ENCODE assay signal across 2 cellular contexts in the genomic region with DNA sequence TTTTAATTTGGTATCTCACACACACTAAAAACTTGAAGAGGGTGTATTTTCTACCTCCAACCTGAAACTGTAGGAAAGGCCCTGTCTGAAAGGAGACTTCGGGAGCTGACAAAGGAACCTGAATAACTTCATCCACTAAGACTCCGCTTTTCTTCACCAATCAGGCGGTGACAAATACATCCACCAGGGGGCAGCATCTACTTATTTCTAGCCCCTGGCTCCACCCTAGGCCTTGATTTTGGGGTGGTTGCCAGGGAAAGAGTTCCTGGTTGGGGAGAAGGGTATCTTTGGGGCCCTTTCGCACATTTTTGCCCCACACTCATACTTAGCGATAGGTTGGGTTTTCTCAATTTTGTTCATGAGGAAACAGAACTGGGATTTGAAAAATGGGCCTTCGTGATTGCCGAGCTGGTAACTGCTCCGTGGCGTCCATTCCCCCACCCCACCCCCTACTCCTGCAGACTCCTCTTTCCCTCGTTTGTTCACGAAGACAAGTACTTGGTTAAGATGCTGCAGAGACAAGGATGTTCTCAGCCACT.
A peak's percentile ranks its signal among the peaks of the same experiment; 100 is the strongest.
TF ChIP-seq lines count a peak whose summit lies in the region.

No MANE protein-coding gene starts in this region.

TF ChIP-seq in HCT116, 20 proteins besides CTCF, POLR2A, EP300 and RAD21:
- no peak for TF ChIP-seq TCF7L2 (IDR thresholded peaks at IDR 0.05; ENCODE audit: borderline replicate concordance, extremely low read depth, insufficient read depth, insufficient read length)
- TF ChIP-seq, protein P1, sequence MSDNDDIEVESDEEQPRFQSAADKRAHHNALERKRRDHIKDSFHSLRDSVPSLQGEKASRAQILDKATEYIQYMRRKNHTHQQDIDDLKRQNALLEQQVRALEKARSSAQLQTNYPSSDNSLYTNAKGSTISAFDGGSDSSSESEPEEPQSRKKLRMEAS (IDR thresholded peaks at IDR 0.05): no peak
- TF ChIP-seq CEBPB (IDR thresholded peaks at IDR 0.05; ENCODE audit: low read depth): no peak
- TF ChIP-seq ELF1 (IDR thresholded peaks at IDR 0.05; ENCODE audit: borderline replicate concordance, low read depth): no peak
- TF ChIP-seq, protein P2, sequence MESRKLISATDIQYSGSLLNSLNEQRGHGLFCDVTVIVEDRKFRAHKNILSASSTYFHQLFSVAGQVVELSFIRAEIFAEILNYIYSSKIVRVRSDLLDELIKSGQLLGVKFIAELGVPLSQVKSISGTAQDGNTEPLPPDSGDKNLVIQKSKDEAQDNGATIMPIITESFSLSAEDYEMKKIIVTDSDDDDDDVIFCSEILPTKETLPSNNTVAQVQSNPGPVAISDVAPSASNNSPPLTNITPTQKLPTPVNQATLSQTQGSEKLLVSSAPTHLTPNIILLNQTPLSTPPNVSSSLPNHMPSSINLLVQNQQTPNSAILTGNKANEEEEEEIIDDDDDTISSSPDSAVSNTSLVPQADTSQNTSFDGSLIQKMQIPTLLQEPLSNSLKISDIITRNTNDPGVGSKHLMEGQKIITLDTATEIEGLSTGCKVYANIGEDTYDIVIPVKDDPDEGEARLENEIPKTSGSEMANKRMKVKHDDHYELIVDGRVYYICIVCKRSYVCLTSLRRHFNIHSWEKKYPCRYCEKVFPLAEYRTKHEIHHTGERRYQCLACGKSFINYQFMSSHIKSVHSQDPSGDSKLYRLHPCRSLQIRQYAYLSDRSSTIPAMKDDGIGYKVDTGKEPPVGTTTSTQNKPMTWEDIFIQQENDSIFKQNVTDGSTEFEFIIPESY (IDR thresholded peaks at IDR 0.05; ENCODE audit: extremely low read depth, insufficient replicate concordance, low read length): no peak
- no peak for TF ChIP-seq SP1 (IDR thresholded peaks at IDR 0.05; ENCODE audit: low read depth)
- TF ChIP-seq ZFX (IDR thresholded peaks at IDR 0.05): no peak
- TF ChIP-seq YY1 (IDR thresholded peaks at IDR 0.05; ENCODE audit: extremely low read depth, insufficient replicate concordance, low read depth, low read length): no peak
- no peak for TF ChIP-seq JUND (IDR thresholded peaks at IDR 0.05)
- TF ChIP-seq, protein P3, sequence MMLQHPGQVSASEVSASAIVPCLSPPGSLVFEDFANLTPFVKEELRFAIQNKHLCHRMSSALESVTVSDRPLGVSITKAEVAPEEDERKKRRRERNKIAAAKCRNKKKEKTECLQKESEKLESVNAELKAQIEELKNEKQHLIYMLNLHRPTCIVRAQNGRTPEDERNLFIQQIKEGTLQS (IDR thresholded peaks at IDR 0.05): no peak
- TF ChIP-seq POLR2AphosphoS5 (IDR thresholded peaks at IDR 0.05; ENCODE audit: low read depth, low read length): no peak

TF ChIP-seq in HepG2, 621 proteins besides CTCF, POLR2A, EP300 and RAD21 (continues in another document):
- TF ChIP-seq KAT8 (CRISPR knock-in tag; IDR thresholded peaks at IDR 0.05) (peak; percentile 86), ZNF878 (CRISPR knock-in tag; IDR thresholded peaks at IDR 0.05) (no peak), BRD4 (CRISPR knock-in tag; IDR thresholded peaks at IDR 0.05) (0 out of 2 replicates have a peak, but pooled peaks have one; percentile 42), SMAD9 (CRISPR knock-in tag; IDR thresholded peaks at IDR 0.05) (0 out of 2 replicates have a peak, but pooled peaks have one; percentile 59), IKZF4 (CRISPR knock-in tag; IDR thresholded peaks at IDR 0.05; ENCODE audit: borderline replicate concordance, low read depth, not compliant biosample characterization) (no peak), ZKSCAN8 (CRISPR knock-in tag; IDR thresholded peaks at IDR 0.05; ENCODE audit: borderline replicate concordance) (0 out of 2 replicates have a peak, but pooled peaks have one; percentile 23), ZNF256 (CRISPR knock-in tag; conservative IDR thresholded peaks at IDR 0.05) (peak; percentile 71; the same call in 1 of the 2 replicates), ZNF138 (CRISPR knock-in tag; IDR thresholded peaks at IDR 0.05; ENCODE audit: low read depth) (no peak), KLF6 (CRISPR knock-in tag; IDR thresholded peaks at IDR 0.05) (peak; percentile 78), RARA (CRISPR knock-in tag; IDR thresholded peaks at IDR 0.05) (no peak), NR2C2 (CRISPR knock-in tag; IDR thresholded peaks at IDR 0.05; ENCODE audit: borderline replicate concordance) (peak; percentile 88; the same call in 1 of the 2 replicates), ETV6 (CRISPR knock-in tag; conservative IDR thresholded peaks at IDR 0.05) (no peak), ZSCAN31 (CRISPR knock-in tag; IDR thresholded peaks at IDR 0.05; ENCODE audit: low read depth) (0 out of 2 replicates have a peak, but pooled peaks have one; percentile 25), GTF3A (CRISPR knock-in tag; conservative IDR thresholded peaks at IDR 0.05) (no peak), NRL (CRISPR knock-in tag; IDR thresholded peaks at IDR 0.05; ENCODE audit: borderline replicate concordance) (0 out of 2 replicates have a peak, but pooled peaks have one; percentile 33), ZFX (CRISPR knock-in tag; IDR thresholded peaks at IDR 0.05; ENCODE audit: low read depth) (peak; percentile 82), SAP130 (CRISPR knock-in tag; IDR thresholded peaks at IDR 0.05; ENCODE audit: low read depth) (peak; percentile 57), HDAC2 (CRISPR knock-in tag; IDR thresholded peaks at IDR 0.05) (peak; percentile 57; the same call in 1 of the 2 replicates), ZNF12 (CRISPR knock-in tag; IDR thresholded peaks at IDR 0.05) (no peak), ZNF619 (CRISPR knock-in tag; IDR thresholded peaks at IDR 0.05) (peak; percentile 21; the same call in 1 of the 2 replicates)
- TF ChIP-seq, protein P4, sequence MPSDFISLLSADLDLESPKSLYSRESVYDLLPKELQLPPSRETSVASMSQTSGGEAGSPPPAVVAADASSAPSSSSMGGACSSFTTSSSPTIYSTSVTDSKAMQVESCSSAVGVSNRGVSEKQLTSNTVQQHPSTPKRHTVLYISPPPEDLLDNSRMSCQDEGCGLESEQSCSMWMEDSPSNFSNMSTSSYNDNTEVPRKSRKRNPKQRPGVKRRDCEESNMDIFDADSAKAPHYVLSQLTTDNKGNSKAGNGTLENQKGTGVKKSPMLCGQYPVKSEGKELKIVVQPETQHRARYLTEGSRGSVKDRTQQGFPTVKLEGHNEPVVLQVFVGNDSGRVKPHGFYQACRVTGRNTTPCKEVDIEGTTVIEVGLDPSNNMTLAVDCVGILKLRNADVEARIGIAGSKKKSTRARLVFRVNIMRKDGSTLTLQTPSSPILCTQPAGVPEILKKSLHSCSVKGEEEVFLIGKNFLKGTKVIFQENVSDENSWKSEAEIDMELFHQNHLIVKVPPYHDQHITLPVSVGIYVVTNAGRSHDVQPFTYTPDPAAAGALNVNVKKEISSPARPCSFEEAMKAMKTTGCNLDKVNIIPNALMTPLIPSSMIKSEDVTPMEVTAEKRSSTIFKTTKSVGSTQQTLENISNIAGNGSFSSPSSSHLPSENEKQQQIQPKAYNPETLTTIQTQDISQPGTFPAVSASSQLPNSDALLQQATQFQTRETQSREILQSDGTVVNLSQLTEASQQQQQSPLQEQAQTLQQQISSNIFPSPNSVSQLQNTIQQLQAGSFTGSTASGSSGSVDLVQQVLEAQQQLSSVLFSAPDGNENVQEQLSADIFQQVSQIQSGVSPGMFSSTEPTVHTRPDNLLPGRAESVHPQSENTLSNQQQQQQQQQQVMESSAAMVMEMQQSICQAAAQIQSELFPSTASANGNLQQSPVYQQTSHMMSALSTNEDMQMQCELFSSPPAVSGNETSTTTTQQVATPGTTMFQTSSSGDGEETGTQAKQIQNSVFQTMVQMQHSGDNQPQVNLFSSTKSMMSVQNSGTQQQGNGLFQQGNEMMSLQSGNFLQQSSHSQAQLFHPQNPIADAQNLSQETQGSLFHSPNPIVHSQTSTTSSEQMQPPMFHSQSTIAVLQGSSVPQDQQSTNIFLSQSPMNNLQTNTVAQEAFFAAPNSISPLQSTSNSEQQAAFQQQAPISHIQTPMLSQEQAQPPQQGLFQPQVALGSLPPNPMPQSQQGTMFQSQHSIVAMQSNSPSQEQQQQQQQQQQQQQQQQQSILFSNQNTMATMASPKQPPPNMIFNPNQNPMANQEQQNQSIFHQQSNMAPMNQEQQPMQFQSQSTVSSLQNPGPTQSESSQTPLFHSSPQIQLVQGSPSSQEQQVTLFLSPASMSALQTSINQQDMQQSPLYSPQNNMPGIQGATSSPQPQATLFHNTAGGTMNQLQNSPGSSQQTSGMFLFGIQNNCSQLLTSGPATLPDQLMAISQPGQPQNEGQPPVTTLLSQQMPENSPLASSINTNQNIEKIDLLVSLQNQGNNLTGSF (CRISPR knock-in tag; IDR thresholded peaks at IDR 0.05): no peak
- TF ChIP-seq, protein P5, sequence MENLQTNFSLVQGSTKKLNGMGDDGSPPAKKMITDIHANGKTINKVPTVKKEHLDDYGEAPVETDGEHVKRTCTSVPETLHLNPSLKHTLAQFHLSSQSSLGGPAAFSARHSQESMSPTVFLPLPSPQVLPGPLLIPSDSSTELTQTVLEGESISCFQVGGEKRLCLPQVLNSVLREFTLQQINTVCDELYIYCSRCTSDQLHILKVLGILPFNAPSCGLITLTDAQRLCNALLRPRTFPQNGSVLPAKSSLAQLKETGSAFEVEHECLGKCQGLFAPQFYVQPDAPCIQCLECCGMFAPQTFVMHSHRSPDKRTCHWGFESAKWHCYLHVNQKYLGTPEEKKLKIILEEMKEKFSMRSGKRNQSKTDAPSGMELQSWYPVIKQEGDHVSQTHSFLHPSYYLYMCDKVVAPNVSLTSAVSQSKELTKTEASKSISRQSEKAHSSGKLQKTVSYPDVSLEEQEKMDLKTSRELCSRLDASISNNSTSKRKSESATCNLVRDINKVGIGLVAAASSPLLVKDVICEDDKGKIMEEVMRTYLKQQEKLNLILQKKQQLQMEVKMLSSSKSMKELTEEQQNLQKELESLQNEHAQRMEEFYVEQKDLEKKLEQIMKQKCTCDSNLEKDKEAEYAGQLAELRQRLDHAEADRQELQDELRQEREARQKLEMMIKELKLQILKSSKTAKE (CRISPR knock-in tag; IDR thresholded peaks at IDR 0.05; ENCODE audit: borderline replicate concordance): no peak
- TF ChIP-seq, protein P6, sequence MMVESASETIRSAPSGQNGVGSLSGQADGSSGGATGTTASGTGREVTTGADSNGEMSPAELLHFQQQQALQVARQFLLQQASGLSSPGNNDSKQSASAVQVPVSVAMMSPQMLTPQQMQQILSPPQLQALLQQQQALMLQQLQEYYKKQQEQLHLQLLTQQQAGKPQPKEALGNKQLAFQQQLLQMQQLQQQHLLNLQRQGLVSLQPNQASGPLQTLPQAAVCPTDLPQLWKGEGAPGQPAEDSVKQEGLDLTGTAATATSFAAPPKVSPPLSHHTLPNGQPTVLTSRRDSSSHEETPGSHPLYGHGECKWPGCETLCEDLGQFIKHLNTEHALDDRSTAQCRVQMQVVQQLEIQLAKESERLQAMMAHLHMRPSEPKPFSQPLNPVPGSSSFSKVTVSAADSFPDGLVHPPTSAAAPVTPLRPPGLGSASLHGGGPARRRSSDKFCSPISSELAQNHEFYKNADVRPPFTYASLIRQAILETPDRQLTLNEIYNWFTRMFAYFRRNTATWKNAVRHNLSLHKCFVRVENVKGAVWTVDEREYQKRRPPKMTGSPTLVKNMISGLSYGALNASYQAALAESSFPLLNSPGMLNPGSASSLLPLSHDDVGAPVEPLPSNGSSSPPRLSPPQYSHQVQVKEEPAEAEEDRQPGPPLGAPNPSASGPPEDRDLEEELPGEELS (CRISPR knock-in tag; IDR thresholded peaks at IDR 0.05): peak; percentile 55; the same call in 1 of the 2 replicates
- TF ChIP-seq, protein P7, sequence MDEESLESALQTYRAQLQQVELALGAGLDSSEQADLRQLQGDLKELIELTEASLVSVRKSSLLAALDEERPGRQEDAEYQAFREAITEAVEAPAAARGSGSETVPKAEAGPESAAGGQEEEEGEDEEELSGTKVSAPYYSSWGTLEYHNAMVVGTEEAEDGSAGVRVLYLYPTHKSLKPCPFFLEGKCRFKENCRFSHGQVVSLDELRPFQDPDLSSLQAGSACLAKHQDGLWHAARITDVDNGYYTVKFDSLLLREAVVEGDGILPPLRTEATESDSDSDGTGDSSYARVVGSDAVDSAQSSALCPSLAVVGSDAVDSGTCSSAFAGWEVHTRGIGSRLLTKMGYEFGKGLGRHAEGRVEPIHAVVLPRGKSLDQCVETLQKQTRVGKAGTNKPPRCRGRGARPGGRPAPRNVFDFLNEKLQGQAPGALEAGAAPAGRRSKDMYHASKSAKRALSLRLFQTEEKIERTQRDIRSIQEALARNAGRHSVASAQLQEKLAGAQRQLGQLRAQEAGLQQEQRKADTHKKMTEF (CRISPR knock-in tag; IDR thresholded peaks at IDR 0.05): 0 out of 2 replicates have a peak, but pooled peaks have one; percentile 28
- TF ChIP-seq, protein P8, sequence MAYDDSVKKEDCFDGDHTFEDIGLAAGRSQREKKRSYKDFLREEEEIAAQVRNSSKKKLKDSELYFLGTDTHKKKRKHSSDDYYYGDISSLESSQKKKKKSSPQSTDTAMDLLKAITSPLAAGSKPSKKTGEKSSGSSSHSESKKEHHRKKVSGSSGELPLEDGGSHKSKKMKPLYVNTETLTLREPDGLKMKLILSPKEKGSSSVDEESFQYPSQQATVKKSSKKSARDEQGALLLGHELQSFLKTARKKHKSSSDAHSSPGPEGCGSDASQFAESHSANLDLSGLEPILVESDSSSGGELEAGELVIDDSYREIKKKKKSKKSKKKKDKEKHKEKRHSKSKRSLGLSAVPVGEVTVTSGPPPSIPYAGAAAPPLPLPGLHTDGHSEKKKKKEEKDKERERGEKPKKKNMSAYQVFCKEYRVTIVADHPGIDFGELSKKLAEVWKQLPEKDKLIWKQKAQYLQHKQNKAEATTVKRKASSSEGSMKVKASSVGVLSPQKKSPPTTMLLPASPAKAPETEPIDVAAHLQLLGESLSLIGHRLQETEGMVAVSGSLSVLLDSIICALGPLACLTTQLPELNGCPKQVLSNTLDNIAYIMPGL (CRISPR knock-in tag; IDR thresholded peaks at IDR 0.05; ENCODE audit: borderline replicate concordance in 1 of 2, low read depth in 1 of 2): peak; percentile 65 to 88; a peak in 3 of 4 replicates
- TF ChIP-seq, protein P9, sequence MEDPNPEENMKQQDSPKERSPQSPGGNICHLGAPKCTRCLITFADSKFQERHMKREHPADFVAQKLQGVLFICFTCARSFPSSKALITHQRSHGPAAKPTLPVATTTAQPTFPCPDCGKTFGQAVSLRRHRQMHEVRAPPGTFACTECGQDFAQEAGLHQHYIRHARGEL (CRISPR knock-in tag; IDR thresholded peaks at IDR 0.05): no peak
- TF ChIP-seq, protein P10, sequence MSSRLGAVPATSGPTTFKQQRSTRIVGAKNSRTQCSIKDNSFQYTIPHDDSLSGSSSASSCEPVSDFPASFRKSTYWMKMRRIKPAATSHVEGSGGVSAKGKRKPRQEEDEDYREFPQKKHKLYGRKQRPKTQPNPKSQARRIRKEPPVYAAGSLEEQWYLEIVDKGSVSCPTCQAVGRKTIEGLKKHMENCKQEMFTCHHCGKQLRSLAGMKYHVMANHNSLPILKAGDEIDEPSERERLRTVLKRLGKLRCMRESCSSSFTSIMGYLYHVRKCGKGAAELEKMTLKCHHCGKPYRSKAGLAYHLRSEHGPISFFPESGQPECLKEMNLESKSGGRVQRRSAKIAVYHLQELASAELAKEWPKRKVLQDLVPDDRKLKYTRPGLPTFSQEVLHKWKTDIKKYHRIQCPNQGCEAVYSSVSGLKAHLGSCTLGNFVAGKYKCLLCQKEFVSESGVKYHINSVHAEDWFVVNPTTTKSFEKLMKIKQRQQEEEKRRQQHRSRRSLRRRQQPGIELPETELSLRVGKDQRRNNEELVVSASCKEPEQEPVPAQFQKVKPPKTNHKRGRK (CRISPR knock-in tag; IDR thresholded peaks at IDR 0.05): no peak
- TF ChIP-seq, protein P11, sequence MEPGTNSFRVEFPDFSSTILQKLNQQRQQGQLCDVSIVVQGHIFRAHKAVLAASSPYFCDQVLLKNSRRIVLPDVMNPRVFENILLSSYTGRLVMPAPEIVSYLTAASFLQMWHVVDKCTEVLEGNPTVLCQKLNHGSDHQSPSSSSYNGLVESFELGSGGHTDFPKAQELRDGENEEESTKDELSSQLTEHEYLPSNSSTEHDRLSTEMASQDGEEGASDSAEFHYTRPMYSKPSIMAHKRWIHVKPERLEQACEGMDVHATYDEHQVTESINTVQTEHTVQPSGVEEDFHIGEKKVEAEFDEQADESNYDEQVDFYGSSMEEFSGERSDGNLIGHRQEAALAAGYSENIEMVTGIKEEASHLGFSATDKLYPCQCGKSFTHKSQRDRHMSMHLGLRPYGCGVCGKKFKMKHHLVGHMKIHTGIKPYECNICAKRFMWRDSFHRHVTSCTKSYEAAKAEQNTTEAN (CRISPR knock-in tag; conservative IDR thresholded peaks at IDR 0.05): peak; percentile 68; the same call in 1 of the 2 replicates
